ENCODE assay signal across 22 cellular contexts in the genomic region with DNA sequence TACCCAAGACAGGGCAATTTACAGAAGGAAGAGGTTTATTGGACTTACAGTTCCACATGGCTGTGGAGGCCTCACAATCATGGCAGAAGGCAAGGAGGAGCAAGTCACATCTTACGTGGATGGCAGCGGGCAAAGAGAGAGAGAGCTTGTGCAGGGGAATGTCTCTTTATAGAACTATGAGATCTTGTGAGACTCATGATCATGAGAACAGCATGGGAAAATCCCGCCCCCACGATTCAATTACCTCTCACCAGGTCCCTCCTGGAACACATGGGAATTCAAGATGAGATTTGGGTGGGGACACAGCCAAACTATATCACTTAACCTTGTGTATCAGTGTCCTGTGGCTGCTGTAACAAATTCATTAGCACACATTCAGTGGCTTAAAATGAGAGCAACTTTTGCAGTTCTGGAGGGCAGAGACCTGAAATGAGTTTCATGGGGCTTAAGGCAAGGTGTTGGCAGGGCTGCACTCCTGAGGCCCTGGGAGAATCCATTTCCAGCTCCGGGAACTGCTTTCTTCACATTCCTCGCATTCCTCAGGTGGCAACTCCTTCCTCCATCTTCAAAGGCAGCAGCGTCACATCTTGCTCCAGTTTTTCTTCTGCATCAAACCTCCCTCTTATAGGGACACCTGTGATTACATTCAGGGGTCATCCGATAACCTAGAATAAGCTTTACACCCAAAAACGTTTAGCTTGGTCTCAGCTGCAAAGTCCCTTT. TPM values are rescaled to one million over a fixed set of nuclear protein-coding genes. Genes with fewer than 3 reads are reported as not detected.
DNase-seq lines count a peak whose midpoint lies in the region; ATAC-seq, FAIRE-seq and TF ChIP-seq lines count a peak whose summit lies in the region.
"Had no signal": no experiment of that assay in that cellular context is flagged by ENCODE, and none has a peak within 500 bp of the region (broad histone marks: within the 10 kb centered on the region; RNA-seq: fewer than 3 reads in every experiment).

No MANE protein-coding gene starts in this region.

- H3K9me3 Mint-ChIP-seq in activated T-helper 2 cell treated with anti-CD3 and anti-CD28 coated beads, Interferon-gamma antibody, Interleukin-2, Interleukin-4, amounts not matched to agents 10 μg/mL and 5 μg/mL and 100 μg/mL, durations not matched to agents 14 hours and 24 hours and 36 hours: peaks cover 8% of the 10 kb centered on the region

- H3K27me3 Mint-ChIP-seq in activated T-helper 2 cell treated with anti-CD3 and anti-CD28 coated beads, Interferon-gamma antibody, Interleukin-2, Interleukin-4, amounts not matched to agents 10 μg/mL and 5 μg/mL and 100 μg/mL, durations not matched to agents 14 hours and 24 hours and 36 hours (ENCODE audit: low read depth): no peaks in the 10 kb centered on the region

- TF ChIP-seq RAD21 in Ishikawa (IDR thresholded peaks at IDR 0.05; ENCODE audit: low read depth): no peak

- no peaks in the 10 kb centered on the region for H3K4me1 Mint-ChIP-seq in activated T-helper 2 cell treated with anti-CD3 and anti-CD28 coated beads, Interferon-gamma antibody, Interleukin-2, Interleukin-4, amounts not matched to agents 10 μg/mL and 5 μg/mL and 100 μg/mL, durations not matched to agents 14 hours and 24 hours and 36 hours (ENCODE audit: low read depth)
- H3K4me1 Mint-ChIP-seq: CD4-positive, CD25-positive, alpha-beta regulatory T cell had no signal

- no peak overlapping the region for H3K27ac Mint-ChIP-seq in activated T-helper 2 cell treated with anti-CD3 and anti-CD28 coated beads, Interferon-gamma antibody, Interleukin-2, Interleukin-4, amounts not matched to agents 10 μg/mL and 5 μg/mL and 100 μg/mL, durations not matched to agents 14 hours and 24 hours and 36 hours
- H3K27ac Mint-ChIP-seq: CD4-positive, CD25-positive, alpha-beta regulatory T cell had no signal

- DNase-seq in foreskin melanocyte (peak; percentile 65), kidney tubule cell (ENCODE audit: low spot score) (peak; percentile 23), urothelium cell line (ENCODE audit: low spot score) (peak; percentile 17), medulla oblongata (ENCODE audit: extremely low spot score) (no peak)
- no peak for DNase-seq in activated T-helper 2 cell treated with anti-CD3 and anti-CD28 coated beads, Interferon-gamma antibody, Interleukin-2, Interleukin-4, amounts not matched to agents 10 μg/mL and 5 μg/mL and 100 μg/mL, durations not matched to agents 14 hours and 24 hours and 36 hours (ENCODE audit: low spot score)
- DNase-seq: CD4-positive, CD25-positive, alpha-beta regulatory T cell; COR-L47; DMS79 treated with DMSO at 0.1 percent for 48 hours; GOT3; KBM-7; NCI-H1105; NCI-H146; NCI-H2029; NCI-H2227 treated with DMSO at 0.1 percent for 48 hours; NCI-H510A; NCI-H774; NK-92 treated with Interleukin-12 subunit alpha and Interleukin-12 subunit beta, amount 100 ng/mL, for 24 hours; Peyer's patch had no signal

- TF ChIP-seq EP300 in Ishikawa (IDR thresholded peaks at IDR 0.05; ENCODE audit: borderline replicate concordance): no peak

- intact Hi-C loops in activated T-helper 2 cell treated with anti-CD3 and anti-CD28 coated beads, Interferon-gamma antibody, Interleukin-2, Interleukin-4, amounts not matched to agents 10 μg/mL and 5 μg/mL and 100 μg/mL, durations not matched to agents 14 hours and 24 hours and 36 hours (cut with micrococcal nuclease): no loop called here

- no peak for FAIRE-seq in urothelium cell line (lab: Jason Lieb, UNC)
- FAIRE-seq: GM12878 had no signal

- ATAC-seq in HG03521 (IDR thresholded peaks at IDR 0.05; ENCODE audit: unreplicated experiment): no peak
- ATAC-seq: GM12878 had no signal

- H3K4me3 Mint-ChIP-seq in activated T-helper 2 cell treated with anti-CD3 and anti-CD28 coated beads, Interferon-gamma antibody, Interleukin-2, Interleukin-4, amounts not matched to agents 10 μg/mL and 5 μg/mL and 100 μg/mL, durations not matched to agents 14 hours and 24 hours and 36 hours (ENCODE audit: low read depth): no peak overlapping the region
- H3K4me3 Mint-ChIP-seq: CD4-positive, CD25-positive, alpha-beta regulatory T cell had no signal

- H3K36me3 Mint-ChIP-seq in activated T-helper 2 cell treated with anti-CD3 and anti-CD28 coated beads, Interferon-gamma antibody, Interleukin-2, Interleukin-4, amounts not matched to agents 10 μg/mL and 5 μg/mL and 100 μg/mL, durations not matched to agents 14 hours and 24 hours and 36 hours (ENCODE audit: low read depth): no peaks in the 10 kb centered on the region
- H3K36me3 Mint-ChIP-seq: CD4-positive, CD25-positive, alpha-beta regulatory T cell had no signal

TF ChIP-seq in Ishikawa, 13 proteins besides CTCF, POLR2A, EP300 and RAD21:
- peak; percentile 84 for TF ChIP-seq TEAD4 (IDR thresholded peaks at IDR 0.05)
- TF ChIP-seq TCF12 (IDR thresholded peaks at IDR 0.05; ENCODE audit: low read depth): no peak

RNA-seq across cellular contexts. Expression of gene NSG1, which starts 22.3 kb away (rescaled TPM):
- not detected in 2 replicates for total RNA-seq in activated T-helper 2 cell treated with anti-CD3 and anti-CD28 coated beads, Interferon-gamma antibody, Interleukin-2, Interleukin-4, amounts not matched to agents 10 μg/mL and 5 μg/mL and 100 μg/mL, durations not matched to agents 14 hours and 24 hours and 36 hours
- total RNA-seq: SJSA1 had no signal

Comparison
In these comparisons a context has a peak if more than half of its experiments do, and no peak if none do; other contexts are left out.
1. DNase-seq: peak in foreskin melanocyte (single experiment), kidney tubule cell (single experiment) and urothelium cell line (single experiment); none in activated T-helper 2 cell treated with anti-CD3 and anti-CD28 coated beads, Interferon-gamma antibody, Interleukin-2, Interleukin-4, amounts not matched to agents 10 μg/mL and 5 μg/mL and 100 μg/mL, durations not matched to agents 14 hours and 24 hours and 36 hours (single experiment) and medulla oblongata (single experiment).